10 cellular contexts compared by ENCODE assay signal in genomic region chr2:8310557-8311455, GRCh38.
DNase-seq lines count a peak whose midpoint lies in the region; ATAC-seq lines count a peak whose summit lies in the region.
"Had no signal": no experiment of that assay in that cellular context is flagged by ENCODE, and none has a peak within 500 bp of the region (broad histone marks: within the 10 kb centered on the region; RNA-seq: fewer than 3 reads in every experiment).

No MANE protein-coding gene starts in this region.

- H3K27ac ChIP-seq in BLaER1 = no peak overlapping the region
- H3K27ac ChIP-seq: cardiac muscle cell had no signal

- H3K4me3 Mint-ChIP-seq in activated T-cell treated with anti-CD3 and anti-CD28 coated beads, Interleukin-2, amount 50 U/mL, for 4 hours = no peak overlapping the region
- H3K4me3 Mint-ChIP-seq in naive thymus-derived CD8-positive, alpha-beta T cell = peak overlapping the region in 7 of 10 donors; percentile 9 to 65 (median 55)

- no peaks in the 10 kb centered on the region for H4K20me1 ChIP-seq in BLaER1

- H3K9me3 ChIP-seq in BLaER1 = no peaks in the 10 kb centered on the region

- H3K4me1 Mint-ChIP-seq in activated T-cell treated with anti-CD3 and anti-CD28 coated beads, Interleukin-2, amount 50 U/mL, for 4 hours (ENCODE audit: low read depth) = peaks cover 76% of the 10 kb centered on the region
- peaks cover 25 to 86% (median 52%) of the 10 kb centered on the region in 4 donors for H3K4me1 Mint-ChIP-seq in naive thymus-derived CD8-positive, alpha-beta T cell

- no peaks in the 10 kb centered on the region for H3K27me3 Mint-ChIP-seq in activated T-cell treated with anti-CD3 and anti-CD28 coated beads, Interleukin-2, amount 50 U/mL, for 4 hours (ENCODE audit: low read depth)
- peaks cover 0 to 14% (median 5%) of the 10 kb centered on the region in 5 donors for H3K27me3 Mint-ChIP-seq in naive thymus-derived CD8-positive, alpha-beta T cell

- ATAC-seq in activated T-cell treated with anti-CD3 and anti-CD28 coated beads, Interleukin-2, amount 50 U/mL, for 4 hours = peak; percentile 38 to 57
- ATAC-seq in naive thymus-derived CD8-positive, alpha-beta T cell = peak; percentile 71 to 85
- ATAC-seq in GM19395 (IDR thresholded peaks at IDR 0.05; ENCODE audit: unreplicated experiment) = no peak
- ATAC-seq in GM21529 (IDR thresholded peaks at IDR 0.05; ENCODE audit: unreplicated experiment) = no peak

- H3K9ac ChIP-seq in BLaER1 = no peak overlapping the region

- DNase-seq in NOMO-1 treated with dmso at 0.1 percent for 144 hours (lab: John Stamatoyannopoulos, UW; ENCODE audit: unreplicated experiment) = peak; percentile 31
- peak; percentile 32 for DNase-seq in activated T-cell treated with anti-CD3 and anti-CD28 coated beads, Interleukin-2, amount 50 U/mL, for 4 hours
- DNase-seq in naive thymus-derived CD8-positive, alpha-beta T cell = peak in 6 of 10 donors; percentile 7 to 42 (median 34)
- no peak for DNase-seq in NCI-H1436 treated with DMSO at 0.1 percent for 48 hours (lab: John Stamatoyannopoulos, UW)
- no peak for DNase-seq in NCI-H1105 treated with DMSO at 0.1 percent for 48 hours (lab: John Stamatoyannopoulos, UW)
- DNase-seq: small intestine had no signal

- H3K36me3 Mint-ChIP-seq in activated T-cell treated with anti-CD3 and anti-CD28 coated beads, Interleukin-2, amount 50 U/mL, for 4 hours (ENCODE audit: insufficient read depth) = no peaks in the 10 kb centered on the region
- no peaks in the 10 kb centered on the region for H3K36me3 Mint-ChIP-seq in naive thymus-derived CD8-positive, alpha-beta T cell

- H3K4me1 ChIP-seq in BLaER1 = peaks cover 64% of the 10 kb centered on the region

- POLR2A ChIA-PET in naive thymus-derived CD8-positive, alpha-beta T cell (lab: Charles Lee) = no interaction called here

- H3K36me3 ChIP-seq in BLaER1 = no peaks in the 10 kb centered on the region
- H3K36me3 ChIP-seq: cardiac muscle cell had no signal

- no peak overlapping the region for H3K4me3 ChIP-seq in BLaER1
- H3K4me3 ChIP-seq: cardiac muscle cell had no signal

- no peaks in the 10 kb centered on the region for H3K9me3 Mint-ChIP-seq in activated T-cell treated with anti-CD3 and anti-CD28 coated beads, Interleukin-2, amount 50 U/mL, for 4 hours
- H3K9me3 Mint-ChIP-seq in naive thymus-derived CD8-positive, alpha-beta T cell = no peaks in the 10 kb centered on the region

- peak overlapping the region in 8 of 10 donors; percentile 9 to 81 (median 54) for H3K27ac Mint-ChIP-seq in naive thymus-derived CD8-positive, alpha-beta T cell

- peak overlapping the region; percentile 75 for H3K4me2 ChIP-seq in BLaER1

- no peaks in the 10 kb centered on the region for H3K27me3 ChIP-seq in BLaER1
- H3K27me3 ChIP-seq: cardiac muscle cell had no signal

Comparison
In these comparisons a context has a peak if more than half of its experiments do, and no peak if none do; other contexts are left out.
1. DNase-seq: peak in NOMO-1 treated with dmso at 0.1 percent for 144 hours (single experiment), activated T-cell treated with anti-CD3 and anti-CD28 coated beads, Interleukin-2, amount 50 U/mL, for 4 hours (single experiment) and naive thymus-derived CD8-positive, alpha-beta T cell (6 of 10); none in NCI-H1436 treated with DMSO at 0.1 percent for 48 hours (single experiment) and NCI-H1105 treated with DMSO at 0.1 percent for 48 hours (single experiment).
2. ATAC-seq: peak in activated T-cell treated with anti-CD3 and anti-CD28 coated beads, Interleukin-2, amount 50 U/mL, for 4 hours (2 of 2) and naive thymus-derived CD8-positive, alpha-beta T cell (2 of 2); none in GM19395 (single experiment) and GM21529 (single experiment).